In the genomic region with DNA sequence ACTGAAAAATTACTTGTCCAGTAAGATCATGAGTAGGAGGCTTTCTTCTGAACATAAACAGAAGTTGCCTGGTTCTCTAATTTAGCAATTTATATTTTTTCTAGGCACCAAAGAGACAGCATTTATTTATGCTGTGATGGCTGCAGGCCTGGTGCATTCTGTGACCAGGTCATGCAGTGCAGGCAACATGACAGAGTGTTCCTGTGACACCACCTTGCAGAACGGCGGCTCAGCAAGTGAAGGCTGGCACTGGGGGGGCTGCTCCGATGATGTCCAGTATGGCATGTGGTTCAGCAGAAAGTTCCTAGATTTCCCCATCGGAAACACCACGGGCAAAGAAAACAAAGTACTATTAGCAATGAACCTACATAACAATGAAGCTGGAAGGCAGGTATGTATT, we compare ENCODE assay signal across 18 cellular contexts. TPM values are rescaled to one million over a fixed set of nuclear protein-coding genes. Genes with fewer than 3 reads are reported as not detected.
"Had no signal": no experiment of that assay in that cellular context is flagged by ENCODE, and none has a peak within 500 bp of the region (broad histone marks: within the 10 kb centered on the region; RNA-seq: fewer than 3 reads in every experiment).

No MANE protein-coding gene starts in this region.

- H3K79me2 ChIP-seq: parathyroid adenoma had no signal

- DNase-seq: activated CD4-positive, alpha-beta memory T cell treated with anti-CD3 and anti-CD28 coated beads for 36 hours; activated CD4-positive, alpha-beta T cell treated with anti-CD3 and anti-CD28 coated beads for 36 hours; activated naive CD4-positive, alpha-beta T cell treated with Interleukin-2 at 50 U/mL for 16 hours; body of pancreas; dorsolateral prefrontal cortex; foreskin keratinocyte; hippocampal formation; sigmoid colon; stimulated activated CD4-positive, alpha-beta T cell treated with anti-CD3 and anti-CD28 coated beads, Interleukin-4, amount 100 ng/mL, for 24 hours; WERI-Rb-1 had no signal

- H3K27ac ChIP-seq: body of pancreas, dorsolateral prefrontal cortex, epithelial cell of prostate, foreskin keratinocyte, parathyroid adenoma, sigmoid colon, WERI-Rb-1 had no signal

- H3K9ac ChIP-seq: parathyroid adenoma had no signal

- H3K9me3 Mint-ChIP-seq: activated CD4-positive, alpha-beta memory T cell treated with anti-CD3 and anti-CD28 coated beads for 36 hours; activated T-helper 2 cell treated with anti-CD3 and anti-CD28 coated beads, Interferon-gamma antibody, Interleukin-2, Interleukin-4, amounts not matched to agents 10 μg/mL and 5 μg/mL and 100 μg/mL, durations not matched to agents 14 hours and 24 hours and 36 hours; stimulated activated effector memory CD8-positive, alpha-beta T cell treated with anti-CD3 and anti-CD28 coated beads, Interleukin-12 subunit alpha, Interleukin-12 subunit beta, amount 100 ng/mL, for 72 hours had no signal

- H3K27ac Mint-ChIP-seq: activated CD4-positive, alpha-beta memory T cell treated with anti-CD3 and anti-CD28 coated beads for 36 hours; activated CD4-positive, alpha-beta T cell treated with anti-CD3 and anti-CD28 coated beads for 36 hours; activated T-helper 2 cell treated with anti-CD3 and anti-CD28 coated beads, Interferon-gamma antibody, Interleukin-2, Interleukin-4, amounts not matched to agents 10 μg/mL and 5 μg/mL and 100 μg/mL, durations not matched to agents 14 hours and 24 hours and 36 hours; stimulated activated effector memory CD8-positive, alpha-beta T cell treated with anti-CD3 and anti-CD28 coated beads, Interleukin-12 subunit alpha, Interleukin-12 subunit beta, amount 100 ng/mL, for 72 hours had no signal

- H3K36me3 Mint-ChIP-seq: activated CD4-positive, alpha-beta memory T cell treated with anti-CD3 and anti-CD28 coated beads for 36 hours; stimulated activated effector memory CD8-positive, alpha-beta T cell treated with anti-CD3 and anti-CD28 coated beads, Interleukin-12 subunit alpha, Interleukin-12 subunit beta, amount 100 ng/mL, for 72 hours had no signal

- ATAC-seq: activated CD4-positive, alpha-beta T cell treated with anti-CD3 and anti-CD28 coated beads for 36 hours; body of pancreas; foreskin keratinocyte; left lobe of liver; stimulated activated effector memory CD8-positive, alpha-beta T cell treated with anti-CD3 and anti-CD28 coated beads, Interleukin-12 subunit alpha, Interleukin-12 subunit beta, amount 100 ng/mL, for 72 hours had no signal

- H3K4me3 Mint-ChIP-seq: activated CD4-positive, alpha-beta memory T cell treated with anti-CD3 and anti-CD28 coated beads for 36 hours; activated CD4-positive, alpha-beta T cell treated with anti-CD3 and anti-CD28 coated beads for 36 hours; stimulated activated effector memory CD8-positive, alpha-beta T cell treated with anti-CD3 and anti-CD28 coated beads, Interleukin-12 subunit alpha, Interleukin-12 subunit beta, amount 100 ng/mL, for 72 hours had no signal

- H2AFZ ChIP-seq: parathyroid adenoma had no signal

- H3K36me3 ChIP-seq: sigmoid colon, WERI-Rb-1 had no signal

- H3K9me3 ChIP-seq: body of pancreas, sigmoid colon had no signal

- H3K4me3 ChIP-seq: body of pancreas, sigmoid colon had no signal

RNA-seq across cellular contexts. Expression of a gene that starts 2.8 kb away (rescaled TPM):
- total RNA-seq: activated CD4-positive, alpha-beta memory T cell treated with anti-CD3 and anti-CD28 coated beads for 36 hours; activated CD4-positive, alpha-beta T cell treated with anti-CD3 and anti-CD28 coated beads for 36 hours; activated T-helper 2 cell treated with anti-CD3 and anti-CD28 coated beads, Interferon-gamma antibody, Interleukin-2, Interleukin-4, amounts not matched to agents 10 μg/mL and 5 μg/mL and 100 μg/mL, durations not matched to agents 14 hours and 24 hours and 36 hours; body of pancreas; foreskin keratinocyte; left lobe of liver; lung microvascular endothelial cell; T-helper 2 cell treated with Interferon-gamma antibody and Interleukin-4, amounts not matched to agents 100 ng/mL and 5 ng/mL, for 36 hours had no signal
- polyA plus RNA-seq: foreskin keratinocyte, keratinocyte had no signal
